In genomic region chr9:83538172-83538889, GRCh38 we compare ENCODE assay signal across 1 cellular context.
TF ChIP-seq lines count a peak whose summit lies in the region.

Gene FRMD3, minus strand, starts transcription at chr9:83538401. Its CDS starts 170 bp downstream, at chr9:83538231.

TF ChIP-seq in HepG2, 621 proteins besides CTCF, POLR2A, EP300 and RAD21 (continued from another document and continues in another):
- TF ChIP-seq ZXDC (CRISPR knock-in tag; IDR thresholded peaks at IDR 0.05) (peak; percentile 68; the same call in 1 of the 2 replicates), ZKSCAN1 (IDR thresholded peaks at IDR 0.05; ENCODE audit: low read length) (no peak), GPN1 (CRISPR knock-in tag; IDR thresholded peaks at IDR 0.05; ENCODE audit: borderline replicate concordance) (no peak), DMTF1 (CRISPR knock-in tag; IDR thresholded peaks at IDR 0.05) (no peak), CHD4 (IDR thresholded peaks at IDR 0.05; ENCODE audit: borderline replicate concordance, low read length) (no peak), ZNF329 (CRISPR knock-in tag; IDR thresholded peaks at IDR 0.05; ENCODE audit: low read depth) (no peak), PRMT3 (CRISPR knock-in tag; IDR thresholded peaks at IDR 0.05; ENCODE audit: borderline replicate concordance, low read depth) (peak; percentile 26; the same call in 1 of the 2 replicates), ZNF275 (CRISPR knock-in tag; IDR thresholded peaks at IDR 0.05; ENCODE audit: borderline replicate concordance) (peak; percentile 68; the same call in 1 of the 2 replicates), ASH2L (IDR thresholded peaks at IDR 0.05; ENCODE audit: insufficient read length, low read depth, low read length) (no peak), ZNF501 (CRISPR knock-in tag; IDR thresholded peaks at IDR 0.05) (peak; percentile 91), ZSCAN31 (CRISPR knock-in tag; IDR thresholded peaks at IDR 0.05; ENCODE audit: low read depth) (peak; percentile 91), RFXANK (CRISPR knock-in tag; IDR thresholded peaks at IDR 0.05) (no peak), ELF1 (CRISPR knock-in tag; IDR thresholded peaks at IDR 0.05) (0 out of 2 replicates have a peak, but pooled peaks have one; percentile 34), ZNF678 (CRISPR knock-in tag; IDR thresholded peaks at IDR 0.05) (peak; percentile 80; the same call in 1 of the 2 replicates), USF2 (IDR thresholded peaks at IDR 0.05; ENCODE audit: low read depth, low read length) (no peak), USF2 (CRISPR knock-in tag; IDR thresholded peaks at IDR 0.05; ENCODE audit: borderline replicate concordance) (no peak; the same call in 1 of the 2 replicates), ZNF512B (CRISPR knock-in tag; IDR thresholded peaks at IDR 0.05; ENCODE audit: borderline replicate concordance) (peak; percentile 99), TCF7L2 (IDR thresholded peaks at IDR 0.05; ENCODE audit: low read depth, low read length) (no peak), ZZZ3 (CRISPR knock-in tag; IDR thresholded peaks at IDR 0.05; ENCODE audit: borderline replicate concordance) (peak; percentile 45; the same call in 1 of the 2 replicates), HNF4G (IDR thresholded peaks at IDR 0.05; ENCODE audit: borderline replicate concordance, low read depth, low read length) (no peak), HNF4G (CRISPR knock-in tag; IDR thresholded peaks at IDR 0.05; ENCODE audit: borderline replicate concordance, low read depth) (0 out of 2 replicates have a peak, but pooled peaks have one; percentile 25), CREB3 (CRISPR knock-in tag; IDR thresholded peaks at IDR 0.05) (no peak), ZFX (CRISPR knock-in tag; IDR thresholded peaks at IDR 0.05; ENCODE audit: low read depth) (peak; percentile 84; the same call in 1 of the 2 replicates), SMYD3 (CRISPR knock-in tag; IDR thresholded peaks at IDR 0.05) (no peak; the same call in 1 of the 2 replicates), ZNF720 (CRISPR knock-in tag; IDR thresholded peaks at IDR 0.05) (no peak), CBX1 (IDR thresholded peaks at IDR 0.05; ENCODE audit: low read depth) (no peak), TEAD2 (CRISPR knock-in tag; IDR thresholded peaks at IDR 0.05) (no peak), CAMTA2 (CRISPR knock-in tag; IDR thresholded peaks at IDR 0.05; ENCODE audit: borderline replicate concordance) (0 out of 2 replicates have a peak, but pooled peaks have one; percentile 81), POGK (CRISPR knock-in tag; conservative IDR thresholded peaks at IDR 0.05) (peak; percentile 73; the same call in 1 of the 2 replicates), ZNF354B (CRISPR knock-in tag; IDR thresholded peaks at IDR 0.05) (no peak), SATB2 (CRISPR knock-in tag; IDR thresholded peaks at IDR 0.05) (no peak), SMAD1 (CRISPR knock-in tag; IDR thresholded peaks at IDR 0.05; ENCODE audit: borderline replicate concordance, low read depth) (no peak), HNF1A (IDR thresholded peaks at IDR 0.05; ENCODE audit: low read depth) (no peak), HNF1A (CRISPR knock-in tag; IDR thresholded peaks at IDR 0.05; ENCODE audit: borderline replicate concordance) (peak; percentile 43), IRX3 (CRISPR knock-in tag; IDR thresholded peaks at IDR 0.05; ENCODE audit: borderline replicate concordance, low read depth) (peak; percentile 53; the same call in 1 of the 2 replicates), REPIN1 (CRISPR knock-in tag; IDR thresholded peaks at IDR 0.05; ENCODE audit: borderline replicate concordance, low read depth) (0 out of 2 replicates have a peak, but pooled peaks have one; percentile 65), BHLHE40 (IDR thresholded peaks at IDR 0.05; ENCODE audit: low read length) (no peak), ZNF557 (CRISPR knock-in tag; IDR thresholded peaks at IDR 0.05) (no peak), SP4 (CRISPR knock-in tag; IDR thresholded peaks at IDR 0.05) (peak; percentile 59), SMARCC2 (IDR thresholded peaks at IDR 0.05) (no peak), ZNF567 (CRISPR knock-in tag; IDR thresholded peaks at IDR 0.05; ENCODE audit: borderline replicate concordance) (no peak), ZUFSP (CRISPR knock-in tag; IDR thresholded peaks at IDR 0.05; ENCODE audit: borderline replicate concordance) (no peak)
